Comparison of ENCODE assay signal across 25 cellular contexts in the genomic region with DNA sequence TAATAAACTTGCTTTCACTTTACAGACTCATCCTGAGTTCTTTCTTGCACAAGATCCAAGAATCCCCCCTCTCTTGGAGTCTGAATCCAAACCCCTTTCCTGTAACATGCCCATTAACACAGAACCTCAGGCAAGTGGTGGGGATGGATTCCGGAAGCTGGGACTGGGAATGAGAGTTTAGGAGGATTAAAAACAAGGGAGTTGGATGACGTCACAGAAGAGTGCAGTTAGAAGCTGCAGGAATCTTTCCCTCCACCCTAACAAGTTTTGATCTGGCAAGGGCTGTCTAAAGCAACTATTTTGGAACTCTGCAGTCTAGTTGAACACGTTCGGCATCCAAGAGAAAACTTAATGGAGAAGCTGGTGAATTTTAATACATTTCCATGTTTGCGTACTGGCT. TPM values are rescaled to one million over a fixed set of nuclear protein-coding genes. Genes with fewer than 3 reads are reported as not detected.
DNase-seq lines count a peak whose midpoint lies in the region; ATAC-seq, FAIRE-seq and TF ChIP-seq lines count a peak whose summit lies in the region.
"Had no signal": no experiment of that assay in that cellular context is flagged by ENCODE, and none has a peak within 500 bp of the region (broad histone marks: within the 10 kb centered on the region; RNA-seq: fewer than 3 reads in every experiment).

No MANE protein-coding gene starts in this region.

- DNase-seq in A549 (ENCODE audit: low read depth in 1 of 2, low spot score in 1 of 2), result no peak
- no peak for DNase-seq in neural crest cell (ENCODE audit: low read depth, low spot score)
- no peak for DNase-seq in nephron progenitor cell
- DNase-seq in globus pallidus (ENCODE audit: low spot score), result no peak
- DNase-seq in hippocampal formation (lab: John Stamatoyannopoulos, UW), result no peak
- DNase-seq: CD8-positive, alpha-beta memory T cell; DMS53; EL; KBM-7; NCI-H1417; NCI-H187; NCI-H2107; NCI-H2227 treated with DMSO at 0.1 percent for 48 hours; NCI-H510A treated with DMSO at 0.1 percent for 48 hours; NCI-H774; PC-3; SIG-M5 had no signal

- H3K9me3 ChIP-seq in A549 (peaks cover 24% of the 10 kb centered on the region), HEK293 (ENCODE audit: control insufficient read depth, insufficient read depth, low read depth, low read length) (peaks cover 14% of the 10 kb centered on the region)

- H3K36me3 Mint-ChIP-seq in brain (no peaks in the 10 kb centered on the region), neural crest cell (ENCODE audit: low read depth) (peaks cover 5% of the 10 kb centered on the region), nephron progenitor cell (ENCODE audit: low read depth) (no peaks in the 10 kb centered on the region)

- no peaks in the 10 kb centered on the region; a peak in 1 of 3 replicates for H3K36me3 ChIP-seq in HEK293 (ENCODE audit: control insufficient read depth in 2 of 2, insufficient read depth in 1 of 2, low read length in 2 of 2)
- H3K36me3 ChIP-seq: BLaER1 treated with 17β-estradiol and CSF1 and Interleukin-3, amounts not matched to agents 10 nM and 100 nM had no signal

- H3K4me1 Mint-ChIP-seq in brain (peaks cover 34% of the 10 kb centered on the region), neural crest cell (peaks cover 37% of the 10 kb centered on the region), nephron progenitor cell (peaks cover 4% of the 10 kb centered on the region)
- H3K4me1 Mint-ChIP-seq: CD8-positive, alpha-beta memory T cell had no signal

- TF ChIP-seq CTCF in A549 (IDR thresholded peaks at IDR 0.05) (no peak), HEK293 (tag by site-specific recombination; IDR thresholded peaks at IDR 0.05) (no peak), brain (conservative IDR thresholded peaks at IDR 0.05) (no peak), neural crest cell (conservative IDR thresholded peaks at IDR 0.05) (no peak), nephron progenitor cell (IDR thresholded peaks at IDR 0.05) (no peak)

- H3K4me3 ChIP-seq in A549, result no peak overlapping the region
- no peak overlapping the region for H3K4me3 ChIP-seq in HEK293 (ENCODE audit: low read depth, low read length)
- H3K4me3 ChIP-seq: BLaER1 treated with 17β-estradiol and CSF1 and Interleukin-3, amounts not matched to agents 10 nM and 100 nM had no signal

- peak overlapping the region in 3 of 5 experiments; percentile 2 to 45 (median 17) for H3K4me3 Mint-ChIP-seq in brain
- H3K4me3 Mint-ChIP-seq in neural crest cell, result peak overlapping the region; percentile 35
- H3K4me3 Mint-ChIP-seq in nephron progenitor cell, result no peak overlapping the region
- H3K4me3 Mint-ChIP-seq: CD8-positive, alpha-beta memory T cell had no signal

- no peak for ATAC-seq in A549
- ATAC-seq: HepG2, PC-3 had no signal

- no peak for TF ChIP-seq POLR2A in A549 (IDR thresholded peaks at IDR 0.05; ENCODE audit: low read length)

- H3K4me1 ChIP-seq in A549, result no peaks in the 10 kb centered on the region
- no peaks in the 10 kb centered on the region for H3K4me1 ChIP-seq in HEK293 (ENCODE audit: control insufficient read depth, insufficient read depth, low read length)

- TF ChIP-seq RAD21 in A549 (conservative IDR thresholded peaks at IDR 0.05 in 1 of 2, IDR thresholded peaks at IDR 0.05 in 1 of 2), result no peak

- peaks cover 14 to 21% (median 17%) of the 10 kb centered on the region in 5 experiments for H3K9me3 Mint-ChIP-seq in brain
- H3K9me3 Mint-ChIP-seq in neural crest cell, result peaks cover 6% of the 10 kb centered on the region
- H3K9me3 Mint-ChIP-seq in nephron progenitor cell, result peaks cover 26% of the 10 kb centered on the region

- CTCF ChIA-PET in A549 (lab: Yijun Ruan, JAX), result no interaction called here
- CTCF ChIA-PET in HEK293 (lab: Yijun Ruan, JAX), result interaction anchor here (0.8 kb wide), 1 partner anchor 386 kb away, joined by 3 read pairs; no protein-coding TSS in a partner anchor

- H3K4me2 ChIP-seq in A549, result peak overlapping the region; percentile 39
- H3K4me2 ChIP-seq: BLaER1 treated with 17β-estradiol and CSF1 and Interleukin-3, amounts not matched to agents 10 nM and 100 nM had no signal

- POLR2A ChIA-PET in A549 (lab: Yijun Ruan, JAX), result no interaction called here
- POLR2A ChIA-PET in HEK293 (lab: Yijun Ruan, JAX), result no interaction called here

- H3K27me3 Mint-ChIP-seq in brain (peaks cover 37% of the 10 kb centered on the region), neural crest cell (ENCODE audit: low read depth) (peaks cover 14% of the 10 kb centered on the region), nephron progenitor cell (ENCODE audit: low read depth, poor library complexity) (peaks cover 46% of the 10 kb centered on the region)

- no peak for FAIRE-seq in A549 (lab: Jason Lieb, UNC)
- FAIRE-seq: GM12892, H54, HepG2 had no signal

- no peak overlapping the region for H3K27ac Mint-ChIP-seq in brain
- no peak overlapping the region for H3K27ac Mint-ChIP-seq in neural crest cell (ENCODE audit: unreplicated experiment)
- H3K27ac Mint-ChIP-seq in nephron progenitor cell, result no peak overlapping the region
- H3K27ac Mint-ChIP-seq: CD8-positive, alpha-beta memory T cell had no signal

- H3K27ac ChIP-seq in A549 (no peak overlapping the region), HEK293 (ENCODE audit: extremely low read depth, low read depth, low read length) (no peak overlapping the region)
- H3K27ac ChIP-seq: BLaER1 treated with 17β-estradiol and CSF1 and Interleukin-3, amounts not matched to agents 10 nM and 100 nM; RWPE1 had no signal

- 6% methylated on average over 5 of the region's 5 CpGs for WGBS in A549 (ENCODE audit: missing lambda C conversion rate)

- TF ChIP-seq EP300 in A549 (IDR thresholded peaks at IDR 0.05), result no peak

TF ChIP-seq in A549, 52 proteins besides CTCF, POLR2A, EP300 and RAD21:
- no peak for TF ChIP-seq CEBPB (IDR thresholded peaks at IDR 0.05)
- no peak for TF ChIP-seq POLR2AphosphoS2 (conservative IDR thresholded peaks at IDR 0.05; ENCODE audit: low read length)
- TF ChIP-seq JUN (IDR thresholded peaks at IDR 0.05), result no peak
- no peak for TF ChIP-seq ZNF302 (CRISPR knock-in tag; IDR thresholded peaks at IDR 0.05)
- TF ChIP-seq EHMT2 (IDR thresholded peaks at IDR 0.05; ENCODE audit: low read depth), result no peak
- TF ChIP-seq, protein P1, sequence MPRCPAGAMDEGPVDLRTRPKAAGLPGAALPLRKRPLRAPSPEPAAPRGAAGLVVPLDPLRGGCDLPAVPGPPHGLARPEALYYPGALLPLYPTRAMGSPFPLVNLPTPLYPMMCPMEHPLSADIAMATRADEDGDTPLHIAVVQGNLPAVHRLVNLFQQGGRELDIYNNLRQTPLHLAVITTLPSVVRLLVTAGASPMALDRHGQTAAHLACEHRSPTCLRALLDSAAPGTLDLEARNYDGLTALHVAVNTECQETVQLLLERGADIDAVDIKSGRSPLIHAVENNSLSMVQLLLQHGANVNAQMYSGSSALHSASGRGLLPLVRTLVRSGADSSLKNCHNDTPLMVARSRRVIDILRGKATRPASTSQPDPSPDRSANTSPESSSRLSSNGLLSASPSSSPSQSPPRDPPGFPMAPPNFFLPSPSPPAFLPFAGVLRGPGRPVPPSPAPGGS (IDR thresholded peaks at IDR 0.05), result no peak
TF ChIP-seq in A549: peak in this region for 0.

TF ChIP-seq in HEK293, 187 proteins besides CTCF, POLR2A, EP300 and RAD21 (continues in another document):
- TF ChIP-seq ZNF155 (tag by site-specific recombination; IDR thresholded peaks at IDR 0.05) (no peak), KLF10 (tag by site-specific recombination; IDR thresholded peaks at IDR 0.05) (no peak)
- TF ChIP-seq, protein P2, sequence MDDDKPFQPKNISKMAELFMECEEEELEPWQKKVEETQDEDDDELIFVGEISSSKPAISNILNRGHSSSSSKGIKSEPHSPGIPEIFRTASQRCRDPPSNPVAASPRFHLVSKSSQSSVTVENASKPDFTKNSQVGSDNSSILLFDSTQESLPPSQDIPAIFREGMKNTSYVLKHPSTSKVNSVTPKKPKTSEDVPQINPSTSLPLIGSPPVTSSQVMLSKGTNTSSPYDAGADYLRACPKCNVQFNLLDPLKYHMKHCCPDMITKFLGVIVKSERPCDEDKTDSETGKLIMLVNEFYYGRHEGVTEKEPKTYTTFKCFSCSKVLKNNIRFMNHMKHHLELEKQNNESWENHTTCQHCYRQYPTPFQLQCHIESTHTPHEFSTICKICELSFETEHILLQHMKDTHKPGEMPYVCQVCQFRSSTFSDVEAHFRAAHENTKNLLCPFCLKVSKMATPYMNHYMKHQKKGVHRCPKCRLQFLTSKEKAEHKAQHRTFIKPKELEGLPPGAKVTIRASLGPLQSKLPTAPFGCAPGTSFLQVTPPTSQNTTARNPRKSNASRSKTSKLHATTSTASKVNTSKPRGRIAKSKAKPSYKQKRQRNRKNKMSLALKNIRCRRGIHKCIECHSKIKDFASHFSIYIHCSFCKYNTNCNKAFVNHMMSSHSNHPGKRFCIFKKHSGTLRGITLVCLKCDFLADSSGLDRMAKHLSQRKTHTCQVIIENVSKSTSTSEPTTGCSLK (tag by site-specific recombination; IDR thresholded peaks at IDR 0.05), result no peak

RNA-seq across cellular contexts. Expression of a gene that starts 48.2 kb away (rescaled TPM):
- polyA plus RNA-seq in A549 (2011; rRNA removed) (85.5 and 99.5 TPM in 2 replicates), A549 (2017; fragmentation: RNase III; extraction: RNeasy Plus Mini Kit Qiagen cat#74134 plus additional on column Dnase treatment) (85.3 to 100 TPM (median 95.5 TPM) in 3 replicates), brain (ENCODE audit: insufficient read depth, low read depth, low replicate concordance) (239 TPM)
- 169 and 214 TPM in 2 replicates for polyA plus RNA-seq in A549 (2012; cell fraction: cytosol; rRNA removed)
- polyA plus RNA-seq in A549 (2012; cell fraction: nucleus; rRNA removed), result 201 and 265 TPM in 2 replicates
- 85.7 and 95.8 TPM in 2 replicates for polyA minus RNA-seq in A549 (2011; rRNA and poly(A)+ RNA removed)
- total RNA-seq in neural crest cell, result 39.0 and 43.7 TPM in 2 replicates

RNA-seq across cellular contexts. Expression of a gene that starts 51.9 kb away (rescaled TPM):
- not detected in 2 replicates for polyA plus RNA-seq in A549 (2011; rRNA removed)
- polyA plus RNA-seq in A549 (2012; cell fraction: cytosol; rRNA removed), result 0.07 and 0.08 TPM in 2 replicates
- 0.06 TPM in 1 of 2 replicates, not detected in the other for polyA plus RNA-seq in A549 (2012; cell fraction: nucleus; rRNA removed)
- polyA plus RNA-seq in A549 (2017; fragmentation: RNase III; extraction: RNeasy Plus Mini Kit Qiagen cat#74134 plus additional on column Dnase treatment), result not detected in 3 replicates
- polyA minus RNA-seq in A549 (2011; rRNA and poly(A)+ RNA removed), result not detected in 2 replicates
- polyA plus RNA-seq in brain (ENCODE audit: insufficient read depth, low read depth, low replicate concordance), result 4.0 TPM
- total RNA-seq in neural crest cell, result 0.52 and 0.96 TPM in 2 replicates
- total RNA-seq: A172; CD8-positive, alpha-beta memory T cell; HepG2 had no signal
- polyA plus RNA-seq: CD8-positive, alpha-beta memory T cell; HepG2 had no signal
